ENCODE assay signal across 18 cellular contexts in genomic region chr7:50621206-50621605, GRCh38. TPM values are rescaled to one million over a fixed set of nuclear protein-coding genes. Genes with fewer than 3 reads are reported as not detected.
"Had no signal": no experiment of that assay in that cellular context is flagged by ENCODE, and none has a peak within 500 bp of the region (broad histone marks: within the 10 kb centered on the region; RNA-seq: fewer than 3 reads in every experiment).

No MANE protein-coding gene starts in this region.

- H3K4me3 ChIP-seq: esophagus squamous epithelium, transverse colon had no signal

- H3K27ac ChIP-seq: esophagus squamous epithelium, VCaP had no signal

- DNase-seq: activated CD4-positive, alpha-beta T cell treated with anti-CD3 and anti-CD28 coated beads, Interleukin-2, amount 50 U/mL, for 48 hours; activated naive CD4-positive, alpha-beta T cell treated with Interleukin-2 at 50 U/mL for 16 hours; activated naive CD8-positive, alpha-beta T cell treated with anti-CD3 and anti-CD28 coated beads, Interleukin-2, amount 10 ng/mL, durations not matched to agents 7 days and 5 days; activated T-cell treated with anti-CD3 and anti-CD28 coated beads for 4 hours; amygdala; cortex of kidney; effector CD4-positive, alpha-beta T cell; esophagus squamous epithelium; hippocampal formation; left colon; T-helper 17 cell; transverse colon had no signal

- FAIRE-seq: endothelial cell of umbilical vein had no signal

- H3K36me3 ChIP-seq: transverse colon had no signal

- H3K27me3 ChIP-seq: esophagus squamous epithelium, transverse colon had no signal

- H3K4me1 ChIP-seq: esophagus squamous epithelium, transverse colon had no signal

- ATAC-seq: left colon; natural killer cell treated with Interleukin-12 subunit alpha and Interleukin-12 subunit beta and Interleukin-15 and Interleukin-18, amount 100 ng/mL, for 72 hours; T-helper 17 cell had no signal

- H3K9me3 ChIP-seq: esophagus squamous epithelium, transverse colon had no signal

RNA-seq across cellular contexts. Expression of gene DDC, which starts 56.0 kb away (rescaled TPM):
- total RNA-seq: activated naive CD8-positive, alpha-beta T cell treated with anti-CD3 and anti-CD28 coated beads, Interleukin-2, amount 10 ng/mL, durations not matched to agents 7 days and 5 days; endothelial cell of umbilical vein; glomerular endothelial cell; lung microvascular endothelial cell; mesothelial cell of epicardium; natural killer cell treated with Interleukin-12 subunit alpha and Interleukin-12 subunit beta and Interleukin-15 and Interleukin-18, amount 100 ng/mL, for 72 hours; T-helper 17 cell had no signal
- polyA plus RNA-seq: endothelial cell of umbilical vein had no signal
